In the genomic region with DNA sequence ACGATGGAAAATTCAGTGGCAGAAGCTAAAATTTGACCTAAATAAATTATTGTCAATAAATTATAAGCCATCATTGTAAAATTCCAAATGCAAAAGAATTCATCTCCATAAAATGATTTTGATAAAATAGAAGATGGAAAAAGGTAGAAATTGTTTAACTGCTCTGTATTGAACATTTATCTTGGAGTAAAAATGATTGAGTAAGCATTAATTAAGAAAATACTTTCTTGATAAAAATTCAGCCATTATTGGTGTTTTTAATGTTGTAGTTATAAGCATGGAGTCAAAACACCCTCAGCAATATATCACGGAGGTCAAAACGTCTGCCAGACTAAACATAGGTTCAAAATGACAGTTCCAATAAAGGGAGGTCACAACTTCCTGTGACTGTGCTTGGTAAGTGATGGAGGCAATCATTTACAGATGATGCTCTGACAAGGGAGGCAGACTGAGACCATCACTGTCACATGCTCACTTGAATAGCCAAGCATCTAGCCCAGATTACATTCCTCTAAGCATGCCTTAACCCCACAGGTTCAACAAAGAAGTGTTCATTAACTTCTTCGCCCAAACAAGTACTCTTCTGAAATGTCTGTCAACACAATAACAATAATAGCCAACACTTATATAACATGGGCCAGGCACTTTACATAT, we compare ENCODE assay signal across 1 cellular context.
TF ChIP-seq lines count a peak whose summit lies in the region.

No MANE protein-coding gene starts in this region.

TF ChIP-seq in HepG2, 621 proteins besides CTCF, POLR2A, EP300 and RAD21 (continued from another document):
- TF ChIP-seq, protein P1, sequence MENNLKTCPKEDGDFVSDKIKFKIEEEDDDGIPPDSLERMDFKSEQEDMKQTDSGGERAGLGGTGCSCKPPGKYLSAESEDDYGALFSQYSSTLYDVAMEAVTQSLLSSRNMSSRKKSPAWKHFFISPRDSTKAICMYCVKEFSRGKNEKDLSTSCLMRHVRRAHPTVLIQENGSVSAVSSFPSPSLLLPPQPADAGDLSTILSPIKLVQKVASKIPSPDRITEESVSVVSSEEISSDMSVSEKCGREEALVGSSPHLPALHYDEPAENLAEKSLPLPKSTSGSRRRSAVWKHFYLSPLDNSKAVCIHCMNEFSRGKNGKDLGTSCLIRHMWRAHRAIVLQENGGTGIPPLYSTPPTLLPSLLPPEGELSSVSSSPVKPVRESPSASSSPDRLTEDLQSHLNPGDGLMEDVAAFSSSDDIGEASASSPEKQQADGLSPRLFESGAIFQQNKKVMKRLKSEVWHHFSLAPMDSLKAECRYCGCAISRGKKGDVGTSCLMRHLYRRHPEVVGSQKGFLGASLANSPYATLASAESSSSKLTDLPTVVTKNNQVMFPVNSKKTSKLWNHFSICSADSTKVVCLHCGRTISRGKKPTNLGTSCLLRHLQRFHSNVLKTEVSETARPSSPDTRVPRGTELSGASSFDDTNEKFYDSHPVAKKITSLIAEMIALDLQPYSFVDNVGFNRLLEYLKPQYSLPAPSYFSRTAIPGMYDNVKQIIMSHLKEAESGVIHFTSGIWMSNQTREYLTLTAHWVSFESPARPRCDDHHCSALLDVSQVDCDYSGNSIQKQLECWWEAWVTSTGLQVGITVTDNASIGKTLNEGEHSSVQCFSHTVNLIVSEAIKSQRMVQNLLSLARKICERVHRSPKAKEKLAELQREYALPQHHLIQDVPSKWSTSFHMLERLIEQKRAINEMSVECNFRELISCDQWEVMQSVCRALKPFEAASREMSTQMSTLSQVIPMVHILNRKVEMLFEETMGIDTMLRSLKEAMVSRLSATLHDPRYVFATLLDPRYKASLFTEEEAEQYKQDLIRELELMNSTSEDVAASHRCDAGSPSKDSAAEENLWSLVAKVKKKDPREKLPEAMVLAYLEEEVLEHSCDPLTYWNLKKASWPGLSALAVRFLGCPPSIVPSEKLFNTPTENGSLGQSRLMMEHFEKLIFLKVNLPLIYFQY (CRISPR knock-in tag; IDR thresholded peaks at IDR 0.05; ENCODE audit: borderline replicate concordance): no peak
TF ChIP-seq in HepG2: peak in this region for 2.
